Comparison of ENCODE assay signal across 16 cellular contexts in genomic region chr3:188192034-188192433, GRCh38. TPM values are rescaled to one million over a fixed set of nuclear protein-coding genes. Genes with fewer than 3 reads are reported as not detected.
DNase-seq lines count a peak whose midpoint lies in the region; ATAC-seq and TF ChIP-seq lines count a peak whose summit lies in the region.
"Had no signal": no experiment of that assay in that cellular context is flagged by ENCODE, and none has a peak within 500 bp of the region (broad histone marks: within the 10 kb centered on the region; RNA-seq: fewer than 3 reads in every experiment).

No MANE protein-coding gene starts in this region.

- H3K27me3 ChIP-seq in DND-41 (ENCODE audit: insufficient read depth, low read length, poor library complexity) (no peaks in the 10 kb centered on the region), IMR-90 (ENCODE audit: control insufficient read depth, insufficient read depth, low read length) (no peaks in the 10 kb centered on the region), testis (no peaks in the 10 kb centered on the region)
- H3K27me3 ChIP-seq: BLaER1 treated with 17β-estradiol and CSF1 and Interleukin-3, amounts not matched to agents 10 nM and 100 nM had no signal

- CTCF ChIA-PET in IMR-90 (lab: Yijun Ruan, JAX) = no interaction called here
- CTCF ChIA-PET in activated naive CD4-positive, alpha-beta T cell treated with anti-CD3 and anti-CD28 coated beads for 36 hours (lab: Charles Lee) = no interaction called here

- intact Hi-C loops in IMR-90 (cut with micrococcal nuclease) (no loop called here), testis (cut with DNase I; ENCODE audit: low total_unique reads) (no loop called here)
- intact Hi-C loops in activated naive CD4-positive, alpha-beta T cell treated with anti-CD3 and anti-CD28 coated beads for 36 hours (cut with micrococcal nuclease) = no loop called here

- BruUV-seq in IMR-90 (replicated peaks; lab: Mats Ljungman, UMichigan) = no TSS peak

- no peak overlapping the region for H2AFZ ChIP-seq in DND-41 (ENCODE audit: low read depth, low read length)
- H2AFZ ChIP-seq in IMR-90 (replicated peaks; ENCODE audit: low read length, poor library complexity) = no peak overlapping the region
- H2AFZ ChIP-seq: GM23338 had no signal

- H3K27ac ChIP-seq in DND-41 (ENCODE audit: low read length) (peak overlapping the region; percentile 87), IMR-90 (ENCODE audit: insufficient read depth, low read length) (no peak overlapping the region), testis (no peak overlapping the region)
- H3K27ac ChIP-seq: BLaER1 treated with 17β-estradiol and CSF1 and Interleukin-3, amounts not matched to agents 10 nM and 100 nM had no signal

- H3K9me1 ChIP-seq in IMR-90 (ENCODE audit: insufficient read depth, low read length) = peaks cover 35% of the 10 kb centered on the region

- no peak for TF ChIP-seq RAD21 in IMR-90 (IDR thresholded peaks at IDR 0.05; ENCODE audit: low read length)

- H3K79me2 ChIP-seq in DND-41 (ENCODE audit: insufficient read depth, low read length) = peaks cover 61% of the 10 kb centered on the region

- H3K4me3 ChIP-seq in DND-41 (ENCODE audit: low read depth in 1 of 2, low read length in 2 of 2) = no peak overlapping the region
- no peak overlapping the region for H3K4me3 ChIP-seq in IMR-90 (ENCODE audit: insufficient read depth, low read depth, low read length)
- H3K4me3 ChIP-seq in testis = no peak overlapping the region
- H3K4me3 ChIP-seq: BLaER1 treated with 17β-estradiol and CSF1 and Interleukin-3, amounts not matched to agents 10 nM and 100 nM; GM23338 had no signal

- H3K79me1 ChIP-seq in IMR-90 (ENCODE audit: low read depth in 1 of 2, low read length in 2 of 2) = peaks cover 51 to 83% of the 10 kb centered on the region in 2 experiments

- no peak overlapping the region for H2BK120ac ChIP-seq in IMR-90 (ENCODE audit: low read depth, low read length)

- TF ChIP-seq POLR2A in IMR-90 (IDR thresholded peaks at IDR 0.05; ENCODE audit: low read depth, low read length) = no peak
- no peak for TF ChIP-seq POLR2A in testis (IDR thresholded peaks at IDR 0.05)

- H3K4me2 ChIP-seq in DND-41 (ENCODE audit: insufficient read depth, low read length) (no peak overlapping the region), IMR-90 (ENCODE audit: low read depth, low read length) (no peak overlapping the region)
- H3K4me2 ChIP-seq: GM23338 had no signal

- H3K36me3 ChIP-seq in DND-41 (ENCODE audit: insufficient read depth, low read length) (peaks cover 12% of the 10 kb centered on the region; the same call in 1 of the 2 replicates), IMR-90 (ENCODE audit: control insufficient read depth, insufficient read depth, low read length) (peaks cover 14% of the 10 kb centered on the region), testis (ENCODE audit: low read depth, missing control alignments) (no peaks in the 10 kb centered on the region)

- no peaks in the 10 kb centered on the region for H3K27me3 Mint-ChIP-seq in central memory CD8-positive, alpha-beta T cell
- H3K27me3 Mint-ChIP-seq in naive B cell = no peaks in the 10 kb centered on the region
- H3K27me3 Mint-ChIP-seq in activated naive CD4-positive, alpha-beta T cell treated with anti-CD3 and anti-CD28 coated beads for 36 hours (ENCODE audit: low read depth) = no peaks in the 10 kb centered on the region
- no peaks in the 10 kb centered on the region for H3K27me3 Mint-ChIP-seq in activated T-cell treated with anti-CD3 and anti-CD28 coated beads, Interleukin-2, amount 50 U/mL, for 4 hours (ENCODE audit: low read depth)
- H3K27me3 Mint-ChIP-seq: B cell had no signal

- H3K4me1 ChIP-seq in DND-41 (ENCODE audit: insufficient read depth, low read length) (peaks cover 55% of the 10 kb centered on the region), IMR-90 (ENCODE audit: control insufficient read depth, insufficient read depth, low read length) (peaks cover 18% of the 10 kb centered on the region), testis (no peaks in the 10 kb centered on the region)

- H4K91ac ChIP-seq in IMR-90 (ENCODE audit: insufficient read depth, low read depth, low read length) = no peak overlapping the region

- no peak overlapping the region for H2AK9ac ChIP-seq in IMR-90 (replicated peaks; ENCODE audit: low read depth, low read length, poor library complexity)

- no peak overlapping the region for H4K8ac ChIP-seq in IMR-90 (ENCODE audit: low read depth in 2 of 2, low read length in 2 of 2)

- in situ Hi-C loops in IMR-90 (cut with MboI; ENCODE audit: low sequenced_read_pairs) = no loop called here

- H3K9me3 ChIP-seq in DND-41 (ENCODE audit: insufficient read depth, low read length, severe bottlenecking) = no peaks in the 10 kb centered on the region
- no peaks in the 10 kb centered on the region for H3K9me3 ChIP-seq in IMR-90 (ENCODE audit: control insufficient read depth, insufficient read depth, low read length)
- H3K9me3 ChIP-seq in testis = no peaks in the 10 kb centered on the region
- H3K9me3 ChIP-seq: BLaER1 treated with 17β-estradiol and CSF1 and Interleukin-3, amounts not matched to agents 10 nM and 100 nM had no signal

- H3K4ac ChIP-seq in IMR-90 (ENCODE audit: low read depth, low read length) = no peak overlapping the region

- TF ChIP-seq CTCF in DND-41 (IDR thresholded peaks at IDR 0.05; ENCODE audit: borderline replicate concordance, extremely low read depth, low read length, poor library complexity, severe bottlenecking) (no peak), IMR-90 (conservative IDR thresholded peaks at IDR 0.05; ENCODE audit: low read depth, low read length) (no peak), testis (IDR thresholded peaks at IDR 0.05) (no peak)

- no peak overlapping the region for H3K18ac ChIP-seq in IMR-90 (ENCODE audit: low read depth, low read length)

- H3K14ac ChIP-seq in IMR-90 (replicated peaks; ENCODE audit: low read depth, low read length) = 0 out of 2 replicates have a peak overlapping the region, but pooled peaks have one; percentile 8

- POLR2A ChIA-PET in IMR-90 (lab: Charles Lee; ENCODE audit: unreplicated experiment) = no interaction called here

- no peak overlapping the region for H3K56ac ChIP-seq in IMR-90 (ENCODE audit: extremely low read depth, insufficient read depth, low read length)

- no peak overlapping the region for H2BK20ac ChIP-seq in IMR-90 (ENCODE audit: low read depth, low read length)

- peak overlapping the region; percentile 4 for H3K27ac Mint-ChIP-seq in central memory CD8-positive, alpha-beta T cell (ENCODE audit: low read depth)
- peak overlapping the region in 5 of 6 donors; percentile 5 to 83 (median 54) for H3K27ac Mint-ChIP-seq in naive B cell
- no peak overlapping the region for H3K27ac Mint-ChIP-seq in activated naive CD4-positive, alpha-beta T cell treated with anti-CD3 and anti-CD28 coated beads for 36 hours
- H3K27ac Mint-ChIP-seq: B cell; CD8-positive, alpha-beta T cell; GM23338 had no signal

- no peak overlapping the region for H4K5ac ChIP-seq in IMR-90 (ENCODE audit: low read depth, low read length)

- WGBS in IMR-90 (ENCODE audit: extremely low coverage in 2 of 2, insufficient read length in 1 of 2), 2 experiments = no CpG with 5 or more reads among the region's 2 CpGs
- WGBS in testis, 2 donors = 94 to 96% methylated on average over 2 of the region's 2 CpGs

- H2AK5ac ChIP-seq in IMR-90 (ENCODE audit: low read depth, low read length) = no peak overlapping the region

- 0 out of 2 replicates have a peak overlapping the region, but pooled peaks have one; percentile 11 for H3K23ac ChIP-seq in IMR-90 (ENCODE audit: low read depth, low read length)

- H3K36me3 Mint-ChIP-seq in central memory CD8-positive, alpha-beta T cell (ENCODE audit: insufficient read depth) = peaks cover 4% of the 10 kb centered on the region
- peaks cover 23 to 29% of the 10 kb centered on the region in 2 donors for H3K36me3 Mint-ChIP-seq in naive B cell
- H3K36me3 Mint-ChIP-seq in activated naive CD4-positive, alpha-beta T cell treated with anti-CD3 and anti-CD28 coated beads for 36 hours (ENCODE audit: low read depth) = peaks cover 15% of the 10 kb centered on the region
- peaks cover 24% of the 10 kb centered on the region for H3K36me3 Mint-ChIP-seq in activated T-cell treated with anti-CD3 and anti-CD28 coated beads, Interleukin-2, amount 50 U/mL, for 4 hours (ENCODE audit: insufficient read depth)

- dilution Hi-C loops in IMR-90 (cut with HindIII; ENCODE audit: low sequenced_read_pairs, unreplicated experiment) = no loop called here

- DNase-seq in DND-41 (no peak), IMR-90 (no peak), naive B cell (no peak), testis (no peak)
- no peak for DNase-seq in central memory CD8-positive, alpha-beta T cell (ENCODE audit: low spot score in 2 of 2)
- DNase-seq in activated naive CD4-positive, alpha-beta T cell treated with anti-CD3 and anti-CD28 coated beads for 36 hours = no peak
- no peak for DNase-seq in activated T-cell treated with anti-CD3 and anti-CD28 coated beads, Interleukin-2, amount 50 U/mL, for 4 hours
- DNase-seq: 8988T; Calu3; CD8-positive, alpha-beta T cell had no signal

- H2BK5ac ChIP-seq in IMR-90 (ENCODE audit: low read depth, low read length, poor library complexity, severe bottlenecking) = no peak overlapping the region

- H4K20me1 ChIP-seq in DND-41 (ENCODE audit: insufficient read depth, low read length) (no peaks in the 10 kb centered on the region), IMR-90 (ENCODE audit: insufficient read depth, low read length) (peaks cover 76% of the 10 kb centered on the region)

- no peak overlapping the region for H3K4me3 Mint-ChIP-seq in central memory CD8-positive, alpha-beta T cell
- no peak overlapping the region for H3K4me3 Mint-ChIP-seq in naive B cell
- H3K4me3 Mint-ChIP-seq in activated naive CD4-positive, alpha-beta T cell treated with anti-CD3 and anti-CD28 coated beads for 36 hours = no peak overlapping the region
- H3K4me3 Mint-ChIP-seq in activated T-cell treated with anti-CD3 and anti-CD28 coated beads, Interleukin-2, amount 50 U/mL, for 4 hours = no peak overlapping the region
- H3K4me3 Mint-ChIP-seq: B cell; CD8-positive, alpha-beta T cell; GM23338 had no signal

- no peak overlapping the region for H2BK15ac ChIP-seq in IMR-90 (ENCODE audit: low read depth, low read length)

- peaks cover 63% of the 10 kb centered on the region for H3K4me1 Mint-ChIP-seq in central memory CD8-positive, alpha-beta T cell
- H3K4me1 Mint-ChIP-seq in naive B cell = peaks cover 31 to 67% (median 54%) of the 10 kb centered on the region in 3 donors
- peaks cover 31% of the 10 kb centered on the region for H3K4me1 Mint-ChIP-seq in activated naive CD4-positive, alpha-beta T cell treated with anti-CD3 and anti-CD28 coated beads for 36 hours (ENCODE audit: low read depth)
- peaks cover 32% of the 10 kb centered on the region for H3K4me1 Mint-ChIP-seq in activated T-cell treated with anti-CD3 and anti-CD28 coated beads, Interleukin-2, amount 50 U/mL, for 4 hours (ENCODE audit: low read depth)

- ATAC-seq in DND-41 (ENCODE audit: insufficient read depth, low read depth) (no peak), IMR-90 (ENCODE audit: low read depth) (no peak), naive B cell (ENCODE audit: low read depth in 2 of 2) (no peak), HG03097 (IDR thresholded peaks at IDR 0.05; ENCODE audit: low FRiP score, unreplicated experiment) (no peak)
- no peak for ATAC-seq in central memory CD8-positive, alpha-beta T cell (replicated peaks; ENCODE audit: extremely low read depth, poor library complexity, severe bottlenecking)
- no peak for ATAC-seq in activated T-cell treated with anti-CD3 and anti-CD28 coated beads, Interleukin-2, amount 50 U/mL, for 4 hours
- ATAC-seq: CD8-positive, alpha-beta T cell; GM23338; HCT116; HepG2 had no signal

- H3K9ac ChIP-seq in DND-41 (ENCODE audit: low read depth, low read length) (no peak overlapping the region), IMR-90 (ENCODE audit: low read depth, low read length) (no peak overlapping the region)
- H3K9ac ChIP-seq: BLaER1 treated with 17β-estradiol and CSF1 and Interleukin-3, amounts not matched to agents 10 nM and 100 nM had no signal

- no peaks in the 10 kb centered on the region for H3K9me3 Mint-ChIP-seq in central memory CD8-positive, alpha-beta T cell
- no peaks in the 10 kb centered on the region for H3K9me3 Mint-ChIP-seq in naive B cell
- no peaks in the 10 kb centered on the region for H3K9me3 Mint-ChIP-seq in activated naive CD4-positive, alpha-beta T cell treated with anti-CD3 and anti-CD28 coated beads for 36 hours
- no peaks in the 10 kb centered on the region for H3K9me3 Mint-ChIP-seq in activated T-cell treated with anti-CD3 and anti-CD28 coated beads, Interleukin-2, amount 50 U/mL, for 4 hours
- H3K9me3 Mint-ChIP-seq: CD8-positive, alpha-beta T cell; GM23338 had no signal

RNA-seq across cellular contexts. Expression of gene LPP, which starts 38.1 kb away (rescaled TPM):
- 111 and 130 TPM in 2 replicates for total RNA-seq in IMR-90 (2012; rRNA removed)
- 16.0 and 17.6 TPM in 2 replicates for polyA plus RNA-seq in IMR-90 (2012; rRNA removed)
- polyA plus RNA-seq in IMR-90 (2012; cell fraction: cytosol; rRNA removed) = 7.4 and 10.6 TPM in 2 replicates
- 35.2 and 36.9 TPM in 2 replicates for polyA plus RNA-seq in IMR-90 (2012; cell fraction: nucleus; rRNA removed; ENCODE audit: low replicate concordance)
- polyA plus RNA-seq in naive B cell (ENCODE audit: low read depth in 6 of 6) = 10 to 100 TPM in 5 of 6 donors, 1 to 10 TPM in 1; 9.6 to 58.6 (median 25.4) TPM
- total RNA-seq in testis = 100 to 1,000 TPM in 1 of 2 donors, 10 to 100 TPM in 1; 89.9 to 132 TPM
- 135 TPM for polyA plus RNA-seq in testis (ENCODE audit: insufficient read depth, low read depth, low replicate concordance)
- total RNA-seq in activated naive CD4-positive, alpha-beta T cell treated with anti-CD3 and anti-CD28 coated beads for 36 hours = 10 to 100 TPM; 27.5 to 31.8 TPM
- 10 to 100 TPM; 15.5 to 19.2 (median 16.5) TPM for total RNA-seq in activated T-cell treated with anti-CD3 and anti-CD28 coated beads, Interleukin-2, amount 50 U/mL, for 4 hours
